Comparison of ENCODE assay signal across 12 cellular contexts in genomic region chr5:36658016-36658415, GRCh38. TPM values are rescaled to one million over a fixed set of nuclear protein-coding genes. Genes with fewer than 3 reads are reported as not detected.
DNase-seq lines count a peak whose midpoint lies in the region; ATAC-seq and TF ChIP-seq lines count a peak whose summit lies in the region.
"Had no signal": no experiment of that assay in that cellular context is flagged by ENCODE, and none has a peak within 500 bp of the region (broad histone marks: within the 10 kb centered on the region; RNA-seq: fewer than 3 reads in every experiment).

No MANE protein-coding gene starts in this region.

- TF ChIP-seq CTCF in Caco-2 (IDR thresholded peaks at IDR 0.05; ENCODE audit: insufficient read depth in 1 of 2, low read depth in 1 of 2, low read length in 1 of 2, severe bottlenecking in 1 of 2, unreplicated experiment in 1 of 2) (no peak), RWPE2 (IDR thresholded peaks at IDR 0.05; ENCODE audit: poor library complexity, severe bottlenecking) (no peak), fibroblast of lung (conservative IDR thresholded peaks at IDR 0.05 in 1 of 2, IDR thresholded peaks at IDR 0.05 in 1 of 2; ENCODE audit: low read depth in 1 of 2, low read length in 2 of 2) (no peak), BE2C (IDR thresholded peaks at IDR 0.05; ENCODE audit: low read depth, low read length) (no peak)

- H3K27ac ChIP-seq in RWPE2 (ENCODE audit: poor library complexity, severe bottlenecking): peak overlapping the region; percentile 97
- peak overlapping the region; percentile 86 for H3K27ac ChIP-seq in fibroblast of lung (ENCODE audit: insufficient read depth, low read length)
- H3K27ac ChIP-seq in rectal smooth muscle tissue (ENCODE audit: low read depth, low read length): peak overlapping the region; percentile 24

- CTCF ChIA-PET in Caco-2 (lab: Charles Lee): interaction anchor here (2.1 kb wide), 1 partner anchor 33 kb away, joined by 6 read pairs; no protein-coding TSS in a partner anchor

- peak overlapping the region; percentile 4 for H2AFZ ChIP-seq in fibroblast of lung (ENCODE audit: low read length)

- POLR2A ChIA-PET in Caco-2 (lab: Charles Lee): no interaction called here

- no peak overlapping the region for H3K9ac ChIP-seq in fibroblast of lung (ENCODE audit: insufficient read depth, low read length)
- H3K9ac ChIP-seq in rectal smooth muscle tissue (ENCODE audit: low read length): no peak overlapping the region

- ATAC-seq in RWPE2 (ENCODE audit: low read depth) (peak; percentile 4; the same call in 2 of the 3 replicates), GM18505 (IDR thresholded peaks at IDR 0.05; ENCODE audit: unreplicated experiment) (no peak), HG03354 (IDR thresholded peaks at IDR 0.05; ENCODE audit: poor library complexity, severe bottlenecking, unreplicated experiment) (no peak)

- intact Hi-C loops in Caco-2 (cut with micrococcal nuclease; ENCODE audit: unreplicated experiment): no loop called here

- peak overlapping the region; percentile 12 for H3K27ac Mint-ChIP-seq in Caco-2 (ENCODE audit: unreplicated experiment)
- H3K27ac Mint-ChIP-seq: activated T-helper 2 cell treated with anti-CD3 and anti-CD28 coated beads, Interferon-gamma antibody, Interleukin-2, Interleukin-4, amounts not matched to agents 10 μg/mL and 5 μg/mL and 100 μg/mL, durations not matched to agents 14 hours and 24 hours and 36 hours had no signal

- DNase-seq in Caco-2 (no peak), RWPE2 (ENCODE audit: low spot score) (no peak), fibroblast of lung (ENCODE audit: low read depth in 2 of 2) (peak in 1 of 2 donors; percentile 79), BE2C (no peak), SW 1271 (lab: John Stamatoyannopoulos, UW) (no peak)
- DNase-seq: Karpas-422, NCI-H2227 treated with DMSO at 0.1 percent for 48 hours had no signal

- H3K4me3 Mint-ChIP-seq in Caco-2 (ENCODE audit: unreplicated experiment): no peak overlapping the region

- H3K79me2 ChIP-seq in fibroblast of lung (ENCODE audit: control insufficient read depth, insufficient read depth, low read length): no peaks in the 10 kb centered on the region

- H3K4me3 ChIP-seq in Caco-2 (ENCODE audit: low read depth, low read length) (no peak overlapping the region), RWPE2 (ENCODE audit: severe bottlenecking) (no peak overlapping the region), fibroblast of lung (replicated peaks in 1 of 4; ENCODE audit: control extremely low read depth in 1 of 4, insufficient read depth in 1 of 4, low read depth in 3 of 4, low read length in 4 of 4) (no peak overlapping the region), rectal smooth muscle tissue (ENCODE audit: low read length) (no peak overlapping the region), BE2C (ENCODE audit: low read depth, low read length) (no peak overlapping the region)
- H3K4me3 ChIP-seq: HAP-1 had no signal

- no peaks in the 10 kb centered on the region for H3K27me3 ChIP-seq in Caco-2 (replicated peaks; ENCODE audit: control insufficient read depth, insufficient read depth, low read length)
- H3K27me3 ChIP-seq in RWPE2 (ENCODE audit: insufficient read depth, poor library complexity, severe bottlenecking): no peaks in the 10 kb centered on the region
- no peaks in the 10 kb centered on the region for H3K27me3 ChIP-seq in fibroblast of lung (ENCODE audit: control insufficient read depth, insufficient read depth, low read length)
- H3K27me3 ChIP-seq in rectal smooth muscle tissue (ENCODE audit: control insufficient read depth, insufficient read depth, low read length): no peaks in the 10 kb centered on the region
- H3K27me3 ChIP-seq in BE2C: no peaks in the 10 kb centered on the region

- H3K4me1 ChIP-seq in Caco-2 (peaks cover 73% of the 10 kb centered on the region), RWPE2 (ENCODE audit: insufficient read depth, poor library complexity, severe bottlenecking) (peaks cover 48% of the 10 kb centered on the region), fibroblast of lung (ENCODE audit: control insufficient read depth, extremely low read depth, insufficient read depth, low read length) (peaks cover 11% of the 10 kb centered on the region), rectal smooth muscle tissue (ENCODE audit: control insufficient read depth, insufficient read depth, low read length) (peaks cover 4% of the 10 kb centered on the region), BE2C (no peaks in the 10 kb centered on the region)
- H3K4me1 ChIP-seq: HAP-1 had no signal

- H3K9me3 Mint-ChIP-seq in Caco-2 (ENCODE audit: unreplicated experiment): no peaks in the 10 kb centered on the region
- H3K9me3 Mint-ChIP-seq: activated T-helper 2 cell treated with anti-CD3 and anti-CD28 coated beads, Interferon-gamma antibody, Interleukin-2, Interleukin-4, amounts not matched to agents 10 μg/mL and 5 μg/mL and 100 μg/mL, durations not matched to agents 14 hours and 24 hours and 36 hours had no signal

- TF ChIP-seq POLR2A in GM18505 (IDR thresholded peaks at IDR 0.05; ENCODE audit: borderline replicate concordance, extremely low read depth, insufficient read depth, insufficient read length): no peak

- peaks cover 49% of the 10 kb centered on the region for H3K4me1 Mint-ChIP-seq in Caco-2 (ENCODE audit: low read depth, unreplicated experiment)

- H3K4me2 ChIP-seq in fibroblast of lung (ENCODE audit: extremely low read depth, insufficient read depth, low read length): peak overlapping the region; percentile 66

- H3K9me3 ChIP-seq in Caco-2 (no peaks in the 10 kb centered on the region), RWPE2 (ENCODE audit: severe bottlenecking) (no peaks in the 10 kb centered on the region), fibroblast of lung (ENCODE audit: control insufficient read depth, insufficient read depth, low read depth, low read length) (no peaks in the 10 kb centered on the region), BE2C (no peaks in the 10 kb centered on the region)
- H3K9me3 ChIP-seq: HAP-1 had no signal

- BruUV-seq in Caco-2 (replicated peaks; lab: Mats Ljungman, UMichigan): no TSS peak

- no peaks in the 10 kb centered on the region for H3K27me3 Mint-ChIP-seq in Caco-2 (ENCODE audit: insufficient read depth, unreplicated experiment)

- peaks cover 74% of the 10 kb centered on the region for H3K36me3 Mint-ChIP-seq in Caco-2 (ENCODE audit: insufficient read depth, unreplicated experiment)

- H3K36me3 ChIP-seq in Caco-2 (ENCODE audit: control insufficient read depth, insufficient read depth, low read length): no peaks in the 10 kb centered on the region
- no peaks in the 10 kb centered on the region for H3K36me3 ChIP-seq in RWPE2 (ENCODE audit: low read depth)
- H3K36me3 ChIP-seq in fibroblast of lung (ENCODE audit: control insufficient read depth, insufficient read depth, low read length): no peaks in the 10 kb centered on the region
- no peaks in the 10 kb centered on the region for H3K36me3 ChIP-seq in rectal smooth muscle tissue (ENCODE audit: control insufficient read depth, insufficient read depth, low read length)
- H3K36me3 ChIP-seq in BE2C: no peaks in the 10 kb centered on the region
- H3K36me3 ChIP-seq: HAP-1 had no signal

- H4K20me1 ChIP-seq in fibroblast of lung (ENCODE audit: control insufficient read depth, extremely low read depth, insufficient read depth, low read length): no peaks in the 10 kb centered on the region

RNA-seq across cellular contexts. Expression of gene SLC1A3, which starts 51.6 kb away (rescaled TPM):
- total RNA-seq in Caco-2 (2022) (178 and 195 TPM in 2 replicates), fibroblast of lung (3.1 and 3.3 TPM in 2 replicates)
- 0.52 and 2.2 TPM in 2 replicates for polyA plus RNA-seq in fibroblast of lung
- 0.56 and 2.2 TPM in 2 replicates for polyA plus RNA-seq in fibroblast of lung (2012)
- polyA minus RNA-seq in fibroblast of lung (ENCODE audit: low replicate concordance): 0.37 TPM in 1 of 2 replicates, not detected in the other
- polyA plus RNA-seq in BE2C (2012; ENCODE audit: insufficient read depth, insufficient read length, low read depth): 0.15 TPM
- total RNA-seq: activated T-helper 2 cell treated with anti-CD3 and anti-CD28 coated beads, Interferon-gamma antibody, Interleukin-2, Interleukin-4, amounts not matched to agents 10 μg/mL and 5 μg/mL and 100 μg/mL, durations not matched to agents 14 hours and 24 hours and 36 hours had no signal

Comparison
In these comparisons a context has a peak if more than half of its experiments do, and no peak if none do; other contexts are left out.
1. H3K27ac ChIP-seq: peak in every context shown above with its lines; median percentile 97 in RWPE2; 86 in fibroblast of lung; 24 in rectal smooth muscle tissue.
2. RNA of gene SLC1A3, which starts 51.6 kb away (total RNA-seq): 178 to 195 TPM in Caco-2; 3.1 to 3.3 TPM in fibroblast of lung; every median in the first group is over 10 times any median in the second.